Comparison of ENCODE assay signal across 1 cellular context in the genomic region with DNA sequence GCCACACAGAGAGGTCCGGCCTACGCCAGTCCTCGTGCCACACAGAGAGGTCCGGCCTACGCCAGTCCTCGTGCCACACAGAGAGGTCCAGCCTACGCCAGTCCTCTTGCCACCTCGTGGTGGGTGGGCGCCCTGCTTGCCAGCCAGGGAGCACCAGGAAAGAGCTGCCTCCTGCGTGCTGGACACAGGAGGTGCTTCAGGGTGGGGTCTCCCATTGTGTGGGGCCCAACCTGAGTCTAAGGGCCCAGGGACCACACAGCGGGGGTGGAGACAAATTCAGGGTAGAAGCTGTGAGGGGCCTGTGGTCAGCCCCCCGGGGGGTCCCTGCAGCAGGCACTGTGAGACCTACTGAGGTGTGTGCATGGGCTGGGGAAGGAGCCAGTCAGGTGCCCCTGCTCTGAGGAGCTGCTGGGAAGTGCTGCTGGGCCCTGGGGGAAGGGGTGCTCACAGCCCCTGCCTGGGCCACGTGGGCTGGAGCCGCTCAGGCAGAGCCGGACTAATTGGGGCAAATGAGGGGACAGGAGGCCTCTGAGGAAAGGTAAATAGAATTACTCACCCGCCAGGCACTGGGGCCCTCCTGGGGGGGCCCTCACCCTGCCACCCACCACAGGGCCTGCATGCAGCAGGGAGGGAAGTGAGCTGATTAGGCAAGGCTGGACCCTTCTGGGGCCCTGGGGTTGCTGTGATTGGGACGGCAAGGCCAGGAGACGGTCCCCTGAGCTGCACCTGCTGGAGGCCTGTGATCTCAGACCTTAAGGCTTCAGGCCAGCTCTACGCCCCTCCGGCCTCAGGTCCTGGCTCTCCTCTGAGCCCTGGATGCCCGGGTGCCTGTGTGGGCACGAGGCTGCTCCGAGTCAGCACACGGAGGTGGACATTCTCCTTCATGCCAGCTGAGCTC.
TF ChIP-seq lines count a peak whose summit lies in the region.

No MANE protein-coding gene starts in this region.

TF ChIP-seq in HCT116, 20 proteins besides CTCF, POLR2A, EP300 and RAD21 (continued from another document):
- TF ChIP-seq, protein P1, sequence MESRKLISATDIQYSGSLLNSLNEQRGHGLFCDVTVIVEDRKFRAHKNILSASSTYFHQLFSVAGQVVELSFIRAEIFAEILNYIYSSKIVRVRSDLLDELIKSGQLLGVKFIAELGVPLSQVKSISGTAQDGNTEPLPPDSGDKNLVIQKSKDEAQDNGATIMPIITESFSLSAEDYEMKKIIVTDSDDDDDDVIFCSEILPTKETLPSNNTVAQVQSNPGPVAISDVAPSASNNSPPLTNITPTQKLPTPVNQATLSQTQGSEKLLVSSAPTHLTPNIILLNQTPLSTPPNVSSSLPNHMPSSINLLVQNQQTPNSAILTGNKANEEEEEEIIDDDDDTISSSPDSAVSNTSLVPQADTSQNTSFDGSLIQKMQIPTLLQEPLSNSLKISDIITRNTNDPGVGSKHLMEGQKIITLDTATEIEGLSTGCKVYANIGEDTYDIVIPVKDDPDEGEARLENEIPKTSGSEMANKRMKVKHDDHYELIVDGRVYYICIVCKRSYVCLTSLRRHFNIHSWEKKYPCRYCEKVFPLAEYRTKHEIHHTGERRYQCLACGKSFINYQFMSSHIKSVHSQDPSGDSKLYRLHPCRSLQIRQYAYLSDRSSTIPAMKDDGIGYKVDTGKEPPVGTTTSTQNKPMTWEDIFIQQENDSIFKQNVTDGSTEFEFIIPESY (IDR thresholded peaks at IDR 0.05; ENCODE audit: extremely low read depth, insufficient replicate concordance, low read length) = no peak
- TF ChIP-seq CEBPB (IDR thresholded peaks at IDR 0.05; ENCODE audit: low read depth) (no peak), ZNF274 (IDR thresholded peaks at IDR 0.05; ENCODE audit: low read depth, low read length) (no peak), POLR2AphosphoS5 (IDR thresholded peaks at IDR 0.05; ENCODE audit: low read depth, low read length) (no peak), YY1 (IDR thresholded peaks at IDR 0.05; ENCODE audit: extremely low read depth, insufficient replicate concordance, low read depth, low read length) (no peak), EZH2 (IDR thresholded peaks at IDR 0.05) (no peak), ELF1 (IDR thresholded peaks at IDR 0.05; ENCODE audit: borderline replicate concordance, low read depth) (no peak)
- TF ChIP-seq, protein P2, sequence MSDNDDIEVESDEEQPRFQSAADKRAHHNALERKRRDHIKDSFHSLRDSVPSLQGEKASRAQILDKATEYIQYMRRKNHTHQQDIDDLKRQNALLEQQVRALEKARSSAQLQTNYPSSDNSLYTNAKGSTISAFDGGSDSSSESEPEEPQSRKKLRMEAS (IDR thresholded peaks at IDR 0.05) = no peak
- TF ChIP-seq, protein P3, sequence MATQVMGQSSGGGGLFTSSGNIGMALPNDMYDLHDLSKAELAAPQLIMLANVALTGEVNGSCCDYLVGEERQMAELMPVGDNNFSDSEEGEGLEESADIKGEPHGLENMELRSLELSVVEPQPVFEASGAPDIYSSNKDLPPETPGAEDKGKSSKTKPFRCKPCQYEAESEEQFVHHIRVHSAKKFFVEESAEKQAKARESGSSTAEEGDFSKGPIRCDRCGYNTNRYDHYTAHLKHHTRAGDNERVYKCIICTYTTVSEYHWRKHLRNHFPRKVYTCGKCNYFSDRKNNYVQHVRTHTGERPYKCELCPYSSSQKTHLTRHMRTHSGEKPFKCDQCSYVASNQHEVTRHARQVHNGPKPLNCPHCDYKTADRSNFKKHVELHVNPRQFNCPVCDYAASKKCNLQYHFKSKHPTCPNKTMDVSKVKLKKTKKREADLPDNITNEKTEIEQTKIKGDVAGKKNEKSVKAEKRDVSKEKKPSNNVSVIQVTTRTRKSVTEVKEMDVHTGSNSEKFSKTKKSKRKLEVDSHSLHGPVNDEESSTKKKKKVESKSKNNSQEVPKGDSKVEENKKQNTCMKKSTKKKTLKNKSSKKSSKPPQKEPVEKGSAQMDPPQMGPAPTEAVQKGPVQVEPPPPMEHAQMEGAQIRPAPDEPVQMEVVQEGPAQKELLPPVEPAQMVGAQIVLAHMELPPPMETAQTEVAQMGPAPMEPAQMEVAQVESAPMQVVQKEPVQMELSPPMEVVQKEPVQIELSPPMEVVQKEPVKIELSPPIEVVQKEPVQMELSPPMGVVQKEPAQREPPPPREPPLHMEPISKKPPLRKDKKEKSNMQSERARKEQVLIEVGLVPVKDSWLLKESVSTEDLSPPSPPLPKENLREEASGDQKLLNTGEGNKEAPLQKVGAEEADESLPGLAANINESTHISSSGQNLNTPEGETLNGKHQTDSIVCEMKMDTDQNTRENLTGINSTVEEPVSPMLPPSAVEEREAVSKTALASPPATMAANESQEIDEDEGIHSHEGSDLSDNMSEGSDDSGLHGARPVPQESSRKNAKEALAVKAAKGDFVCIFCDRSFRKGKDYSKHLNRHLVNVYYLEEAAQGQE (IDR thresholded peaks at IDR 0.05; ENCODE audit: low read depth) = no peak
